ENCODE assay signal across 19 cellular contexts in genomic region chr2:122210898-122211605, GRCh38.
"Had no signal": no experiment of that assay in that cellular context is flagged by ENCODE, and none has a peak within 500 bp of the region (broad histone marks: within the 10 kb centered on the region; RNA-seq: fewer than 3 reads in every experiment).

No MANE protein-coding gene starts in this region.

- H3K9me3 ChIP-seq: esophagus squamous epithelium, right atrium auricular region, suprapubic skin had no signal

- H3K27me3 ChIP-seq: brain microvascular endothelial cell, esophagus squamous epithelium, right atrium auricular region, suprapubic skin had no signal

- H3K4me1 ChIP-seq: esophagus squamous epithelium, right atrium auricular region, suprapubic skin had no signal

- ATAC-seq: activated CD8-positive, alpha-beta T cell treated with anti-CD3 and anti-CD28 coated beads for 36 hours; activated T-cell treated with anti-CD3 and anti-CD28 coated beads, Interleukin-2, amount 50 U/mL, for 72 hours; left ventricle myocardium superior; naive thymus-derived CD8-positive, alpha-beta T cell; WTC11 had no signal

- H3K4me3 ChIP-seq: coronary artery, esophagus squamous epithelium, right atrium auricular region, suprapubic skin had no signal

- H3K27ac ChIP-seq: brain microvascular endothelial cell, coronary artery, esophagus squamous epithelium, right atrium auricular region, suprapubic skin had no signal

- DNase-seq: activated CD4-positive, alpha-beta T cell treated with anti-CD3 and anti-CD28 coated beads for 4 hours; activated CD8-positive, alpha-beta T cell treated with anti-CD3 and anti-CD28 coated beads for 36 hours; activated gamma-delta T cell; activated T-cell treated with anti-CD3 and anti-CD28 coated beads, Interleukin-2, amount 50 U/mL, for 72 hours; amniotic stem cell; brain microvascular endothelial cell; esophagus squamous epithelium; foreskin fibroblast; hippocampal formation; kidney; left ventricle myocardium superior; naive thymus-derived CD8-positive, alpha-beta T cell; small intestine; stimulated activated CD4-positive, alpha-beta T cell treated with anti-CD3 and anti-CD28 coated beads, Interleukin-4, amount 100 ng/mL, for 24 hours; stimulated activated naive CD4-positive, alpha-beta T cell treated with Interleukin-2 at 50 U/mL for 16 hours had no signal

- H3K36me3 ChIP-seq: brain microvascular endothelial cell, esophagus squamous epithelium, right atrium auricular region, suprapubic skin had no signal
